8 cellular contexts compared by ENCODE assay signal in genomic region chr3:53269888-53270880, GRCh38. TPM values are rescaled to one million over a fixed set of nuclear protein-coding genes. Genes with fewer than 3 reads are reported as not detected.
DNase-seq lines count a peak whose midpoint lies in the region; ATAC-seq and TF ChIP-seq lines count a peak whose summit lies in the region.

No MANE protein-coding gene starts in this region.

- POLR2A ChIA-PET in activated CD4-positive, alpha-beta memory T cell treated with anti-CD3 and anti-CD28 coated beads for 36 hours (lab: Charles Lee), result interaction anchor here (1.2 kb wide), 1 partner anchor 16 kb away, joined by 3 read pairs; no protein-coding TSS in a partner anchor

- H3K4me3 ChIP-seq in foreskin fibroblast (ENCODE audit: low read depth in 1 of 2, low read length in 2 of 2), result no peak overlapping the region

- H3K4me1 Mint-ChIP-seq in activated CD4-positive, alpha-beta memory T cell treated with anti-CD3 and anti-CD28 coated beads for 36 hours (ENCODE audit: low read depth), result peaks cover 3% of the 10 kb centered on the region
- peaks cover 10% of the 10 kb centered on the region for H3K4me1 Mint-ChIP-seq in nephron

- H3K27ac Mint-ChIP-seq in activated CD4-positive, alpha-beta memory T cell treated with anti-CD3 and anti-CD28 coated beads for 36 hours, result no peak overlapping the region
- peak overlapping the region; percentile 37 to 71 (median 61) for H3K27ac Mint-ChIP-seq in nephron

- intact Hi-C loops in activated CD4-positive, alpha-beta memory T cell treated with anti-CD3 and anti-CD28 coated beads for 36 hours (cut with micrococcal nuclease), result no loop called here

- H3K4me3 Mint-ChIP-seq in activated CD4-positive, alpha-beta memory T cell treated with anti-CD3 and anti-CD28 coated beads for 36 hours, result no peak overlapping the region
- no peak overlapping the region for H3K4me3 Mint-ChIP-seq in nephron

- no peaks in the 10 kb centered on the region for H3K9me3 Mint-ChIP-seq in activated CD4-positive, alpha-beta memory T cell treated with anti-CD3 and anti-CD28 coated beads for 36 hours
- no peaks in the 10 kb centered on the region for H3K9me3 Mint-ChIP-seq in nephron

- DNase-seq in GDM1 (lab: John Stamatoyannopoulos, UW), result peak; percentile 98
- peak; percentile 54 for DNase-seq in NCI-H2171 treated with DMSO at 0.1 percent for 48 hours (lab: John Stamatoyannopoulos, UW)
- DNase-seq in activated CD4-positive, alpha-beta memory T cell treated with anti-CD3 and anti-CD28 coated beads for 36 hours, result peak; percentile 31
- peak; percentile 97 to 98 for DNase-seq in foreskin fibroblast

- TF ChIP-seq CTCF in foreskin fibroblast (IDR thresholded peaks at IDR 0.05; ENCODE audit: low read depth, low read length) (no peak), nephron (IDR thresholded peaks at IDR 0.05; ENCODE audit: unreplicated experiment in 3 of 3) (no peak)

- ATAC-seq in HG02678 (IDR thresholded peaks at IDR 0.05; ENCODE audit: unreplicated experiment) (peak; percentile 42), GM21515 (IDR thresholded peaks at IDR 0.05; ENCODE audit: unreplicated experiment) (no peak), HG03095 (IDR thresholded peaks at IDR 0.05; ENCODE audit: unreplicated experiment) (no peak)

- CTCF ChIA-PET in activated CD4-positive, alpha-beta memory T cell treated with anti-CD3 and anti-CD28 coated beads for 36 hours (lab: Charles Lee), result interaction anchor here (0.6 kb wide), 1 partner anchor 50 kb away, joined by 4 read pairs; no protein-coding TSS in a partner anchor

- H3K36me3 Mint-ChIP-seq in activated CD4-positive, alpha-beta memory T cell treated with anti-CD3 and anti-CD28 coated beads for 36 hours, result no peaks in the 10 kb centered on the region
- no peaks in the 10 kb centered on the region for H3K36me3 Mint-ChIP-seq in nephron (ENCODE audit: low read depth)

- peaks cover 3% of the 10 kb centered on the region for H3K27me3 Mint-ChIP-seq in activated CD4-positive, alpha-beta memory T cell treated with anti-CD3 and anti-CD28 coated beads for 36 hours
- H3K27me3 Mint-ChIP-seq in nephron (ENCODE audit: low read depth), result peaks cover 4% of the 10 kb centered on the region

RNA-seq across cellular contexts. Expression of gene TKT, which starts 14.4 kb away (rescaled TPM):
- total RNA-seq in activated CD4-positive, alpha-beta memory T cell treated with anti-CD3 and anti-CD28 coated beads for 36 hours, result 100 to 1,000 TPM; 252 to 254 TPM

Comparison
In these comparisons a context has a peak if more than half of its experiments do, and no peak if none do; other contexts are left out.
1. DNase-seq: peak in every context shown above with its lines; median percentile 98 in GDM1; 98 in foreskin fibroblast; 54 in NCI-H2171 treated with DMSO at 0.1 percent for 48 hours; 31 in activated CD4-positive, alpha-beta memory T cell treated with anti-CD3 and anti-CD28 coated beads for 36 hours.